Comparison of ENCODE assay signal across 8 cellular contexts in genomic region chr2:15408759-15409158, GRCh38.
"Had no signal": no experiment of that assay in that cellular context is flagged by ENCODE, and none has a peak within 500 bp of the region (broad histone marks: within the 10 kb centered on the region; RNA-seq: fewer than 3 reads in every experiment).

No MANE protein-coding gene starts in this region.

- FAIRE-seq: HepG2, HTR-8/SVneo had no signal

- H3K4me1 Mint-ChIP-seq: IgD-negative memory B cell had no signal

- DNase-seq: IMR-90, KBM-7, KG1 had no signal

- H3K9ac ChIP-seq: KMS-11 had no signal

- H3K4me2 ChIP-seq: KMS-11 had no signal

- ATAC-seq: HepG2 had no signal

- H3K9me3 Mint-ChIP-seq: IgD-negative memory B cell had no signal

- H3K4me3 Mint-ChIP-seq: IgD-negative memory B cell had no signal

- H3K27ac ChIP-seq: HL-60, KMS-11 had no signal

- H3K27ac Mint-ChIP-seq: IgD-negative memory B cell had no signal

- H3K27me3 Mint-ChIP-seq: IgD-negative memory B cell had no signal
